1 cellular context compared by ENCODE assay signal in the genomic region with DNA sequence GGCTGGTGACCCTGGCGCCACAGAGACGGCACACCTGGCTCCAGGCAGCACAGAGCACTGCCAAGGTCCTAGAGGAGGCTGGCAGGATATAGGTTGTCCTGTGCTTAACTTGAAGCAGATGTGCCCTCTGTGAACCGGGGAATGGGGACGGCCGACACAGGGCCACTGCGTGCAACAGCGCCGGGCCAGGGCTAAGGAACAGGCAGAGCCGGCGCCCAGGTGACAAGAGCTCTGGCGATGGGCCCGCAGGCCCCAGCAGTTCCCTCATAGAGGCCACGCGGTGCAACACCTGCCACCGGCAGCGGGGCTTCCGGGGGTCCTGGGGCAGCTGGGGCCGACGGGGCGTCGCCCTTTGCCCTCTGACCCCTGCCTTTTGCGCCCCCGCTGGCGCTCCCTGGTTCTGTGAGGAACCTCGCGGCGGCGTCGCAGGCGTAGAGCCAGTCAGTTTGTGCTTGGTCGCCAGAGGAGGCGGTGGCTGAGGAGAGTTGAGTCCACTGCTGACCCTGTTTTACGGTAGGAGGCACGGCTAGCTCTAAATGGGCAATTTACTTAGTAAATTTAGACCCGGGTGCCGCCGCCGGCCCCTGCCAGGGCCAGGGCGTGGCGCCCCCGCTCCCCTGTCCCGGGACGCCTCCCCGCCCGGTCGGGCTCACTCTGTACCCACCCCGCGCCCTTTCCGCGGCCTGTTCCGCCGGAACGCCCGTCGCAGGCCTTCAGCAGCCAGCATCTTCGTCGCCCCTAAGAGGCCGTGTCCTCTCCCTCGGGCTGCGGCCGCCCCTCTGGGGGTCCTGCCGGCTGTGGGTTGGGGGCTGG.
TF ChIP-seq lines count a peak whose summit lies in the region.

A gene with protein sequence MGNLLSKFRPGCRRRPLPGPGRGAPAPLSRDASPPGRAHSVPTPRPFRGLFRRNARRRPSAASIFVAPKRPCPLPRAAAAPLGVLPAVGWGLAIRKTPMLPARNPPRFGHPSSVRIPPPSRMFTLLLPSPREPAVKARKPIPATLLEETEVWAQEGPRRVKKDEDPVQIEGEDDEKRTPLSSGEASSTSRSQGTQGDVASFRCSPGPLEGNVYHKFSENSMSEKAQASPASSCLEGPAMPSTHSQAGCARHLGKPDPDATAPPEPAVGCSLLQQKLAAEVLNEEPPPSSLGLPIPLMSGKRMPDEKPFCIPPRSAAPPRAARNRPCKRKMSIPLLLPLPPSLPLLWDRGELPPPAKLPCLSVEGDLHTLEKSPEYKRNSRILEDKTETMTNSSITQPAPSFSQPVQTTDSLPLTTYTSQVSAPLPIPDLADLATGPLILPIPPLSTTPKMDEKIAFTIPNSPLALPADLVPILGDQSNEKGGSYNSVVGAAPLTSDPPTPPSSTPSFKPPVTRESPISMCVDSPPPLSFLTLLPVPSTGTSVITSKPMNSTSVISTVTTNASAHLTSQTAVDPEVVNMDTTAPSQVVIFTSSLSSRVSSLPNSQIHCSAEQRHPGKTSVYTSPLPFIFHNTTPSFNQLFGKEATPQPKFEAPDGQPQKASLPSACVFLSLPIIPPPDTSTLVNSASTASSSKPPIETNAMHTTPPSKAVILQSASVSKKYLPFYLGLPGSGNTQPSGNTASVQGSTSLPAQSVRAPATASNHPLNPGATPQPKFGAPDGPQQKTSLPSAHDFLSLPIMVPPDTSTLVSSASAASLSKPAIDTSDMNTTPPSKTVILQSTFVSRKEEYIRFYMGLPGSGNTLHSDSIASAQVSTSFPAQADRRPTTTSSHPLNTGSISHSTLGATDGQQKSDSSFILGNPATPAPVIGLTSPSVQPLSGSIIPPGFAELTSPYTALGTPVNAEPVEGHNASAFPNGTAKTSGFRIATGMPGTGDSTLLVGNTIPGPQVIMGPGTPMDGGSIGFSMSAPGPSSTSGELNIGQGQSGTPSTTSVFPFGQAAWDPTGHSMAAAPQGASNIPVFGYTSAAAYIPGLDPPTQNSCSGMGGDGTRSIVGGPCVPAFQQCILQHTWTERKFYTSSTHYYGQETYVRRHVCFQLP (plus strand): TSS at position 444 of the 813 bp plus-strand sequence. CDS start 93 bp downstream, at position 537.

TF ChIP-seq in WTC11, 78 proteins besides CTCF, POLR2A, EP300 and RAD21:
- TF ChIP-seq, protein P1, sequence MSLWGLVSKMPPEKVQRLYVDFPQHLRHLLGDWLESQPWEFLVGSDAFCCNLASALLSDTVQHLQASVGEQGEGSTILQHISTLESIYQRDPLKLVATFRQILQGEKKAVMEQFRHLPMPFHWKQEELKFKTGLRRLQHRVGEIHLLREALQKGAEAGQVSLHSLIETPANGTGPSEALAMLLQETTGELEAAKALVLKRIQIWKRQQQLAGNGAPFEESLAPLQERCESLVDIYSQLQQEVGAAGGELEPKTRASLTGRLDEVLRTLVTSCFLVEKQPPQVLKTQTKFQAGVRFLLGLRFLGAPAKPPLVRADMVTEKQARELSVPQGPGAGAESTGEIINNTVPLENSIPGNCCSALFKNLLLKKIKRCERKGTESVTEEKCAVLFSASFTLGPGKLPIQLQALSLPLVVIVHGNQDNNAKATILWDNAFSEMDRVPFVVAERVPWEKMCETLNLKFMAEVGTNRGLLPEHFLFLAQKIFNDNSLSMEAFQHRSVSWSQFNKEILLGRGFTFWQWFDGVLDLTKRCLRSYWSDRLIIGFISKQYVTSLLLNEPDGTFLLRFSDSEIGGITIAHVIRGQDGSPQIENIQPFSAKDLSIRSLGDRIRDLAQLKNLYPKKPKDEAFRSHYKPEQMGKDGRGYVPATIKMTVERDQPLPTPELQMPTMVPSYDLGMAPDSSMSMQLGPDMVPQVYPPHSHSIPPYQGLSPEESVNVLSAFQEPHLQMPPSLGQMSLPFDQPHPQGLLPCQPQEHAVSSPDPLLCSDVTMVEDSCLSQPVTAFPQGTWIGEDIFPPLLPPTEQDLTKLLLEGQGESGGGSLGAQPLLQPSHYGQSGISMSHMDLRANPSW (CRISPR knock-in tag; conservative IDR thresholded peaks at IDR 0.05; ENCODE audit: low read depth) = no peak
- TF ChIP-seq JAZF1 (CRISPR knock-in tag; IDR thresholded peaks at IDR 0.05) = no peak
- TF ChIP-seq, protein P2, sequence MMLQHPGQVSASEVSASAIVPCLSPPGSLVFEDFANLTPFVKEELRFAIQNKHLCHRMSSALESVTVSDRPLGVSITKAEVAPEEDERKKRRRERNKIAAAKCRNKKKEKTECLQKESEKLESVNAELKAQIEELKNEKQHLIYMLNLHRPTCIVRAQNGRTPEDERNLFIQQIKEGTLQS (CRISPR knock-in tag; conservative IDR thresholded peaks at IDR 0.05) = no peak
- TF ChIP-seq CREB1 (CRISPR knock-in tag; IDR thresholded peaks at IDR 0.05) = no peak
- TF ChIP-seq EMX1 (CRISPR knock-in tag; IDR thresholded peaks at IDR 0.05) = no peak
- no peak for TF ChIP-seq ETV6 (CRISPR knock-in tag; IDR thresholded peaks at IDR 0.05)
- TF ChIP-seq, protein P3, sequence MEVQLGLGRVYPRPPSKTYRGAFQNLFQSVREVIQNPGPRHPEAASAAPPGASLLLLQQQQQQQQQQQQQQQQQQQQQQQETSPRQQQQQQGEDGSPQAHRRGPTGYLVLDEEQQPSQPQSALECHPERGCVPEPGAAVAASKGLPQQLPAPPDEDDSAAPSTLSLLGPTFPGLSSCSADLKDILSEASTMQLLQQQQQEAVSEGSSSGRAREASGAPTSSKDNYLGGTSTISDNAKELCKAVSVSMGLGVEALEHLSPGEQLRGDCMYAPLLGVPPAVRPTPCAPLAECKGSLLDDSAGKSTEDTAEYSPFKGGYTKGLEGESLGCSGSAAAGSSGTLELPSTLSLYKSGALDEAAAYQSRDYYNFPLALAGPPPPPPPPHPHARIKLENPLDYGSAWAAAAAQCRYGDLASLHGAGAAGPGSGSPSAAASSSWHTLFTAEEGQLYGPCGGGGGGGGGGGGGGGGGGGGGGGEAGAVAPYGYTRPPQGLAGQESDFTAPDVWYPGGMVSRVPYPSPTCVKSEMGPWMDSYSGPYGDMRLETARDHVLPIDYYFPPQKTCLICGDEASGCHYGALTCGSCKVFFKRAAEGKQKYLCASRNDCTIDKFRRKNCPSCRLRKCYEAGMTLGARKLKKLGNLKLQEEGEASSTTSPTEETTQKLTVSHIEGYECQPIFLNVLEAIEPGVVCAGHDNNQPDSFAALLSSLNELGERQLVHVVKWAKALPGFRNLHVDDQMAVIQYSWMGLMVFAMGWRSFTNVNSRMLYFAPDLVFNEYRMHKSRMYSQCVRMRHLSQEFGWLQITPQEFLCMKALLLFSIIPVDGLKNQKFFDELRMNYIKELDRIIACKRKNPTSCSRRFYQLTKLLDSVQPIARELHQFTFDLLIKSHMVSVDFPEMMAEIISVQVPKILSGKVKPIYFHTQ (CRISPR knock-in tag; IDR thresholded peaks at IDR 0.05) = no peak
- TF ChIP-seq, protein P4, sequence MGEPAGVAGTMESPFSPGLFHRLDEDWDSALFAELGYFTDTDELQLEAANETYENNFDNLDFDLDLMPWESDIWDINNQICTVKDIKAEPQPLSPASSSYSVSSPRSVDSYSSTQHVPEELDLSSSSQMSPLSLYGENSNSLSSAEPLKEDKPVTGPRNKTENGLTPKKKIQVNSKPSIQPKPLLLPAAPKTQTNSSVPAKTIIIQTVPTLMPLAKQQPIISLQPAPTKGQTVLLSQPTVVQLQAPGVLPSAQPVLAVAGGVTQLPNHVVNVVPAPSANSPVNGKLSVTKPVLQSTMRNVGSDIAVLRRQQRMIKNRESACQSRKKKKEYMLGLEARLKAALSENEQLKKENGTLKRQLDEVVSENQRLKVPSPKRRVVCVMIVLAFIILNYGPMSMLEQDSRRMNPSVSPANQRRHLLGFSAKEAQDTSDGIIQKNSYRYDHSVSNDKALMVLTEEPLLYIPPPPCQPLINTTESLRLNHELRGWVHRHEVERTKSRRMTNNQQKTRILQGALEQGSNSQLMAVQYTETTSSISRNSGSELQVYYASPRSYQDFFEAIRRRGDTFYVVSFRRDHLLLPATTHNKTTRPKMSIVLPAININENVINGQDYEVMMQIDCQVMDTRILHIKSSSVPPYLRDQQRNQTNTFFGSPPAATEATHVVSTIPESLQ (CRISPR knock-in tag; IDR thresholded peaks at IDR 0.05) = no peak
- TF ChIP-seq, protein P5, sequence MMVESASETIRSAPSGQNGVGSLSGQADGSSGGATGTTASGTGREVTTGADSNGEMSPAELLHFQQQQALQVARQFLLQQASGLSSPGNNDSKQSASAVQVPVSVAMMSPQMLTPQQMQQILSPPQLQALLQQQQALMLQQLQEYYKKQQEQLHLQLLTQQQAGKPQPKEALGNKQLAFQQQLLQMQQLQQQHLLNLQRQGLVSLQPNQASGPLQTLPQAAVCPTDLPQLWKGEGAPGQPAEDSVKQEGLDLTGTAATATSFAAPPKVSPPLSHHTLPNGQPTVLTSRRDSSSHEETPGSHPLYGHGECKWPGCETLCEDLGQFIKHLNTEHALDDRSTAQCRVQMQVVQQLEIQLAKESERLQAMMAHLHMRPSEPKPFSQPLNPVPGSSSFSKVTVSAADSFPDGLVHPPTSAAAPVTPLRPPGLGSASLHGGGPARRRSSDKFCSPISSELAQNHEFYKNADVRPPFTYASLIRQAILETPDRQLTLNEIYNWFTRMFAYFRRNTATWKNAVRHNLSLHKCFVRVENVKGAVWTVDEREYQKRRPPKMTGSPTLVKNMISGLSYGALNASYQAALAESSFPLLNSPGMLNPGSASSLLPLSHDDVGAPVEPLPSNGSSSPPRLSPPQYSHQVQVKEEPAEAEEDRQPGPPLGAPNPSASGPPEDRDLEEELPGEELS (CRISPR knock-in tag; IDR thresholded peaks at IDR 0.05) = no peak
- TF ChIP-seq MYBL2 (CRISPR knock-in tag; IDR thresholded peaks at IDR 0.05) = no peak
- TF ChIP-seq NFYB (CRISPR knock-in tag; conservative IDR thresholded peaks at IDR 0.05; ENCODE audit: low read depth) = no peak
- no peak for TF ChIP-seq CREM (CRISPR knock-in tag; IDR thresholded peaks at IDR 0.05)
- no peak for TF ChIP-seq NR3C1 (CRISPR knock-in tag; conservative IDR thresholded peaks at IDR 0.05; ENCODE audit: low read depth)
